ENCODE assay signal across 22 cellular contexts in genomic region chr3:29202368-29202767, GRCh38.
DNase-seq lines count a peak whose midpoint lies in the region; ATAC-seq and TF ChIP-seq lines count a peak whose summit lies in the region.
"Had no signal": no experiment of that assay in that cellular context is flagged by ENCODE, and none has a peak within 500 bp of the region (broad histone marks: within the 10 kb centered on the region; RNA-seq: fewer than 3 reads in every experiment).

No MANE protein-coding gene starts in this region.

- H3K4me1 ChIP-seq in HEK293 (ENCODE audit: control insufficient read depth, insufficient read depth, low read length) (peaks cover 3% of the 10 kb centered on the region; the same call in 1 of the 2 replicates), SJSA1 (replicated peaks) (peaks cover 26% of the 10 kb centered on the region), osteoblast (ENCODE audit: insufficient read depth, low read length) (peaks cover 16% of the 10 kb centered on the region), H9 (ENCODE audit: insufficient read depth, low read length) (no peaks in the 10 kb centered on the region)

- no peak overlapping the region for H3K18ac ChIP-seq in H9 (ENCODE audit: insufficient read length, low read depth, low read length)

- CTCF ChIA-PET in HEK293 (lab: Yijun Ruan, JAX), result no interaction called here

- no peak overlapping the region for H3K9ac ChIP-seq in H9 (ENCODE audit: extremely low read depth, insufficient read length, low read length)

- H2BK120ac ChIP-seq in H9 (ENCODE audit: low read depth, low read length, poor library complexity, severe bottlenecking), result no peak overlapping the region

- no CpG with 5 or more reads among the region's 4 CpGs for WGBS in H9 (ENCODE audit: extremely low coverage, insufficient read length, low lambda C conversion rate)

- H3K36me3 ChIP-seq in HEK293 (ENCODE audit: control insufficient read depth in 2 of 2, insufficient read depth in 1 of 2, low read length in 2 of 2) (no peaks in the 10 kb centered on the region), SJSA1 (no peaks in the 10 kb centered on the region), osteoblast (ENCODE audit: insufficient read depth, low read length) (no peaks in the 10 kb centered on the region)
- H3K36me3 ChIP-seq: cardiac muscle cell, neutrophil had no signal

- H3K23ac ChIP-seq in H9 (ENCODE audit: insufficient read length, low read depth, low read length), result no peak overlapping the region

- H2BK5ac ChIP-seq in H9 (ENCODE audit: insufficient read length, low read length), result no peak overlapping the region

- no peak overlapping the region for H4K91ac ChIP-seq in H9 (ENCODE audit: insufficient read length, low read depth, low read length)

- H3K56ac ChIP-seq in H9 (ENCODE audit: insufficient read length, low read depth, low read length), result no peak overlapping the region

- no peaks in the 10 kb centered on the region for H4K20me1 ChIP-seq in osteoblast (ENCODE audit: insufficient read depth, low read length)
- H4K20me1 ChIP-seq in H9 (ENCODE audit: control insufficient read depth, insufficient read depth, insufficient read length), result no peaks in the 10 kb centered on the region

- no peak overlapping the region for H2BK15ac ChIP-seq in H9 (ENCODE audit: low read depth, low read length)

- H3T11ph ChIP-seq in H9 (ENCODE audit: low read length), result no peak overlapping the region

- no peaks in the 10 kb centered on the region for H3K36me3 Mint-ChIP-seq in H9 (ENCODE audit: insufficient read depth in 1 of 3, low read depth in 3 of 3)
- H3K36me3 Mint-ChIP-seq: type B pancreatic cell had no signal

- H3K4ac ChIP-seq in H9 (ENCODE audit: low read depth, low read length), result no peak overlapping the region

- H3K27ac ChIP-seq in HEK293 (ENCODE audit: extremely low read depth, low read depth, low read length) (no peak overlapping the region), SJSA1 (peak overlapping the region; percentile 51), osteoblast (ENCODE audit: low read depth, low read length) (no peak overlapping the region), H9 (ENCODE audit: insufficient read length, low read depth, low read length) (no peak overlapping the region)
- H3K27ac ChIP-seq: cardiac muscle cell, neutrophil, skin epidermis had no signal

- H3K4me3 ChIP-seq in HEK293 (ENCODE audit: low read depth, low read length), result no peak overlapping the region
- H3K4me3 ChIP-seq in SJSA1, result no peak overlapping the region
- H3K4me3 ChIP-seq in epithelial cell of esophagus (ENCODE audit: low read length), result no peak overlapping the region
- H3K4me3 ChIP-seq in osteoblast (ENCODE audit: insufficient read depth, low read length), result no peak overlapping the region
- H3K4me3 ChIP-seq: cardiac muscle cell, skin epidermis had no signal

- no peak for ATAC-seq in GM21360 (IDR thresholded peaks at IDR 0.05; ENCODE audit: unreplicated experiment)
- ATAC-seq in GM21390 (IDR thresholded peaks at IDR 0.05; ENCODE audit: unreplicated experiment), result no peak
- ATAC-seq: activated CD8-positive, alpha-beta T cell treated with anti-CD3 and anti-CD28 coated beads, Interleukin-2, amount 10 ng/mL, durations not matched to agents 7 days and 5 days; HepG2; left lobe of liver had no signal

- H3K9me3 Mint-ChIP-seq in H9, result no peaks in the 10 kb centered on the region
- H3K9me3 Mint-ChIP-seq: T-helper 1 cell treated with Interleukin-12 subunit alpha and Interleukin-12 subunit beta and Interleukin-4 antibody, amounts not matched to agents 30 μg/mL and 1 μg/mL, for 36 hours; type B pancreatic cell had no signal

- no peak overlapping the region for H2BK12ac ChIP-seq in H9 (ENCODE audit: insufficient read length, low read depth, low read length)

- POLR2A ChIA-PET in HEK293 (lab: Yijun Ruan, JAX), result no interaction called here

- H3K27me3 ChIP-seq in SJSA1 (replicated peaks) (no peaks in the 10 kb centered on the region), osteoblast (ENCODE audit: insufficient read depth, low read length) (no peaks in the 10 kb centered on the region), H9 (ENCODE audit: insufficient read depth, low read length) (no peaks in the 10 kb centered on the region)
- H3K27me3 ChIP-seq: cardiac muscle cell, neutrophil had no signal

- TF ChIP-seq CTCF in HEK293 (tag by site-specific recombination; IDR thresholded peaks at IDR 0.05), result no peak
- TF ChIP-seq CTCF in epithelial cell of esophagus (IDR thresholded peaks at IDR 0.05; ENCODE audit: insufficient read depth, low read depth, low read length, missing control alignments), result no peak
- no peak for TF ChIP-seq CTCF in osteoblast (IDR thresholded peaks at IDR 0.05; ENCODE audit: extremely low read depth, low read depth, low read length)
- TF ChIP-seq CTCF in H9 (conservative IDR thresholded peaks at IDR 0.05), result no peak

- no peak overlapping the region for H2AK5ac ChIP-seq in H9 (ENCODE audit: insufficient read length, low read length)

- H3K4me1 Mint-ChIP-seq in H9, result no peaks in the 10 kb centered on the region

- H4K5ac ChIP-seq in H9 (ENCODE audit: insufficient read length, low read depth, low read length), result no peak overlapping the region

- H3K4me2 ChIP-seq in osteoblast (ENCODE audit: insufficient read depth, low read length), result peak overlapping the region; percentile 7
- H3K4me2 ChIP-seq in H9 (ENCODE audit: insufficient read depth, insufficient read length, low read length), result no peak overlapping the region

- H2BK20ac ChIP-seq in H9 (ENCODE audit: low read depth, low read length, poor library complexity, severe bottlenecking), result no peak overlapping the region

- no peak overlapping the region for H4K8ac ChIP-seq in H9 (replicated peaks; ENCODE audit: insufficient read length, low read depth, low read length)

- H2AFZ ChIP-seq in osteoblast (ENCODE audit: low read length) (no peak overlapping the region), H9 (ENCODE audit: low read length) (no peak overlapping the region)

- H3K27me3 Mint-ChIP-seq in H9 (ENCODE audit: low read depth), result no peaks in the 10 kb centered on the region
- H3K27me3 Mint-ChIP-seq: dendritic cell treated with granulocyte-macrophage colony-stimulating factor and Interleukin-4, amounts not matched to agents 40 ng/mL and 50 ng/mL, for 4 days; type B pancreatic cell had no signal

- H3K79me2 ChIP-seq in osteoblast (ENCODE audit: insufficient read depth, low read length) (no peaks in the 10 kb centered on the region), H9 (ENCODE audit: insufficient read depth, low read length) (no peaks in the 10 kb centered on the region)

- H3K9me3 ChIP-seq in HEK293 (ENCODE audit: control insufficient read depth, insufficient read depth, low read depth, low read length) (no peaks in the 10 kb centered on the region), SJSA1 (replicated peaks) (no peaks in the 10 kb centered on the region), osteoblast (ENCODE audit: low read depth, low read length) (no peaks in the 10 kb centered on the region), H9 (ENCODE audit: control insufficient read depth, low read depth, low read length) (no peaks in the 10 kb centered on the region)
- H3K9me3 ChIP-seq: neutrophil had no signal

- H3K27ac Mint-ChIP-seq in H9, result no peak overlapping the region
- H3K27ac Mint-ChIP-seq: activated CD8-positive, alpha-beta T cell treated with anti-CD3 and anti-CD28 coated beads, Interleukin-2, amount 10 ng/mL, durations not matched to agents 7 days and 5 days; dendritic cell treated with granulocyte-macrophage colony-stimulating factor and Interleukin-4, amounts not matched to agents 40 ng/mL and 50 ng/mL, for 4 days; T-helper 1 cell treated with Interleukin-12 subunit alpha and Interleukin-12 subunit beta and Interleukin-4 antibody, amounts not matched to agents 30 μg/mL and 1 μg/mL, for 36 hours; type B pancreatic cell had no signal

- no peak overlapping the region for H3K4me3 Mint-ChIP-seq in H9
- H3K4me3 Mint-ChIP-seq: activated CD8-positive, alpha-beta T cell treated with anti-CD3 and anti-CD28 coated beads, Interleukin-2, amount 10 ng/mL, durations not matched to agents 7 days and 5 days; dendritic cell treated with granulocyte-macrophage colony-stimulating factor and Interleukin-4, amounts not matched to agents 40 ng/mL and 50 ng/mL, for 4 days; T-helper 1 cell treated with Interleukin-12 subunit alpha and Interleukin-12 subunit beta and Interleukin-4 antibody, amounts not matched to agents 30 μg/mL and 1 μg/mL, for 36 hours; type B pancreatic cell had no signal

- no peak overlapping the region for H3K14ac ChIP-seq in H9 (ENCODE audit: insufficient read depth, low read length)

- no peaks in the 10 kb centered on the region for H3K79me1 ChIP-seq in H9 (ENCODE audit: insufficient read depth, low read depth, low read length, poor library complexity, severe bottlenecking)

- DNase-seq in SJSA1 (ENCODE audit: low read depth in 1 of 2, low spot score in 2 of 2) (peak in 1 of 2 experiments; percentile 63), epithelial cell of esophagus (ENCODE audit: low read depth) (peak; percentile 14), osteoblast (ENCODE audit: insufficient read length, low spot score, missing footprints) (no peak), H9 (no peak), SHP77 (lab: John Stamatoyannopoulos, UW) (no peak)
- DNase-seq: activated CD4-positive, CD25-positive, alpha-beta regulatory T cell treated with anti-CD3 and anti-CD28 coated beads, Interleukin-2, amount 50 U/mL, for 72 hours; activated CD8-positive, alpha-beta T cell treated with anti-CD3 and anti-CD28 coated beads, Interleukin-2, amount 10 ng/mL, durations not matched to agents 7 days and 5 days; GOT3; mesendoderm; NCI-H1105 treated with DMSO at 0.1 percent for 48 hours; SIG-M5 had no signal

- no peaks in the 10 kb centered on the region for H3K23me2 ChIP-seq in H9 (ENCODE audit: insufficient read length, low read depth, low read length, poor library complexity, severe bottlenecking)

TF ChIP-seq in HEK293, 187 proteins besides CTCF, POLR2A, EP300 and RAD21 (continues in another document):
- no peak for TF ChIP-seq ELK4 (IDR thresholded peaks at IDR 0.05; ENCODE audit: borderline replicate concordance, low read depth, low read length)
- TF ChIP-seq ZFP69B (tag by site-specific recombination; IDR thresholded peaks at IDR 0.05), result no peak
- TF ChIP-seq ZNF423 (tag by site-specific recombination; IDR thresholded peaks at IDR 0.05), result no peak
